Comparison of ENCODE assay signal across 10 cellular contexts in genomic region chr1:234743866-234744581, GRCh38.
DNase-seq lines count a peak whose midpoint lies in the region; ATAC-seq, FAIRE-seq and TF ChIP-seq lines count a peak whose summit lies in the region.
"Had no signal": no experiment of that assay in that cellular context is flagged by ENCODE, and none has a peak within 500 bp of the region (broad histone marks: within the 10 kb centered on the region; RNA-seq: fewer than 3 reads in every experiment).

No MANE protein-coding gene starts in this region.

- peaks cover 48% of the 10 kb centered on the region for H3K4me1 Mint-ChIP-seq in nephron

- WGBS in ectodermal cell, 2 experiments = 12% methylated on average over 15 of the region's 15 CpGs

- DNase-seq in Ammon's horn (ENCODE audit: low spot score) = peak; percentile 60
- DNase-seq in NCI-H345 (lab: John Stamatoyannopoulos, UW) = peak; percentile 74
- DNase-seq in SIG-M5 (lab: John Stamatoyannopoulos, UW) = no peak
- DNase-seq in D721Med (ENCODE audit: insufficient read length, low spot score) = no peak
- DNase-seq: cerebellar nuclear complex, right lobe of liver had no signal

- FAIRE-seq in D721Med (lab: Jason Lieb, UNC) = no peak

- no peak overlapping the region for H3K4me3 ChIP-seq in ectodermal cell (ENCODE audit: insufficient read depth, low read depth, low read length)
- H3K4me3 ChIP-seq: right lobe of liver had no signal

- no peaks in the 10 kb centered on the region for H3K9me3 ChIP-seq in ectodermal cell (ENCODE audit: control insufficient read depth, low read length)
- H3K9me3 ChIP-seq: right lobe of liver had no signal

- no peaks in the 10 kb centered on the region for H3K36me3 Mint-ChIP-seq in nephron (ENCODE audit: low read depth)

- H3K27ac ChIP-seq in ectodermal cell (ENCODE audit: insufficient read depth, low read depth, low read length, poor library complexity, severe bottlenecking) = peak overlapping the region; percentile 47
- H3K27ac ChIP-seq: right lobe of liver had no signal

- no peak for ATAC-seq in GM21528 (IDR thresholded peaks at IDR 0.05; ENCODE audit: low FRiP score, unreplicated experiment)
- no peak for ATAC-seq in HG02970 (IDR thresholded peaks at IDR 0.05; ENCODE audit: low FRiP score, unreplicated experiment)

- H3K4me3 Mint-ChIP-seq in nephron = peak overlapping the region in 2 of 3 experiments; percentile 13

- H3K9me3 Mint-ChIP-seq in nephron = no peaks in the 10 kb centered on the region

- H3K36me3 ChIP-seq in ectodermal cell (ENCODE audit: control insufficient read depth, insufficient read depth, low read length) = no peaks in the 10 kb centered on the region
- H3K36me3 ChIP-seq: right lobe of liver had no signal

- peaks cover 41% of the 10 kb centered on the region for H3K4me1 ChIP-seq in ectodermal cell (ENCODE audit: control insufficient read depth, insufficient read depth, low read length)
- H3K4me1 ChIP-seq: right lobe of liver had no signal

- H3K27ac Mint-ChIP-seq in nephron = peak overlapping the region; percentile 92 to 98 (median 94)

- H3K27me3 ChIP-seq in ectodermal cell (ENCODE audit: control insufficient read depth, insufficient read depth, low read length, poor library complexity, severe bottlenecking) = peaks cover 18% of the 10 kb centered on the region
- H3K27me3 ChIP-seq: right lobe of liver had no signal

- H3K27me3 Mint-ChIP-seq in nephron (ENCODE audit: low read depth) = peaks cover 14% of the 10 kb centered on the region

- peak in 1 of 3 experiments; percentile 9 for TF ChIP-seq CTCF in nephron (IDR thresholded peaks at IDR 0.05; ENCODE audit: unreplicated experiment in 3 of 3)
- no peak for TF ChIP-seq CTCF in D721Med (IDR thresholded peaks at IDR 0.05; ENCODE audit: insufficient read depth, missing control alignments)

Comparison
In these comparisons a context has a peak if more than half of its experiments do, and no peak if none do; other contexts are left out.
1. DNase-seq: peak in Ammon's horn (single experiment) and NCI-H345 (single experiment); none in SIG-M5 (single experiment) and D721Med (single experiment).